10 cellular contexts compared by ENCODE assay signal in the genomic region with DNA sequence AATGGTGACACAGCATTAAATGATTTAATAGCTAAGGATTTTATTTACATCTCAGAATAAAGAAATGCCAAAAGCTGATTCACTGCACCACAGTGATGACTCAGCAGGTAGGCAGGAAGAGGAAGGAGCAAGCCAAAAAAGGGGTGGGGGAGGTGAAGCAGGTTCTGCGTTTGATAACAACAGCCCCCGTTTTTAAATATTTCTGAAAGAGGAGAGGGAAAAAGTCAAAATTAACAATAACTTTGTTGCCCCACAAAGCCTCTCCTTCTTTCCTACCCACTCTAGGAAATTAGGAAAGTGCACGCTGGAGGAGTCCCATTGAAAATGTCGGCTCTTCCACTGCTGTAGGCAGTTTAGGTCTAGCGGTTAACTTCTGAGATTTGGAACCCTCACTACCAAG. TPM values are rescaled to one million over a fixed set of nuclear protein-coding genes. Genes with fewer than 3 reads are reported as not detected.
DNase-seq lines count a peak whose midpoint lies in the region; ATAC-seq and TF ChIP-seq lines count a peak whose summit lies in the region.
"Had no signal": no experiment of that assay in that cellular context is flagged by ENCODE, and none has a peak within 500 bp of the region (broad histone marks: within the 10 kb centered on the region; RNA-seq: fewer than 3 reads in every experiment).

No MANE protein-coding gene starts in this region.

- POLR2A ChIA-PET in AG04449 (lab: Yijun Ruan, JAX), result no interaction called here

- H3K36me3 ChIP-seq in SK-N-MC (ENCODE audit: insufficient read depth, low read length), result no peaks in the 10 kb centered on the region

- CTCF ChIA-PET in AG04449 (lab: Yijun Ruan, JAX), result interaction anchor here (1.6 kb wide), 1 partner anchor 54 kb away, joined by 6 read pairs; no protein-coding TSS in a partner anchor

- DNase-seq in AG04449 (ENCODE audit: low read depth, low spot score) (peak; percentile 24), HCEC 1CT (peak; percentile 89), SK-N-MC (ENCODE audit: low read depth, low spot score) (peak; percentile 67), fibroblast of pulmonary artery (ENCODE audit: low read depth) (peak; percentile 78), NCI-H2196 (lab: John Stamatoyannopoulos, UW; ENCODE audit: unreplicated experiment) (no peak), SHP77 (lab: John Stamatoyannopoulos, UW) (no peak), posterior vena cava (ENCODE audit: low spot score) (no peak)
- DNase-seq: NCI-H1092 treated with DMSO at 0.1 percent for 48 hours had no signal

- intact Hi-C loops in posterior vena cava (cut with DNase I), result no loop called here

- no peak for TF ChIP-seq CTCF in AG04449 (IDR thresholded peaks at IDR 0.05; ENCODE audit: insufficient read depth, low read length, missing control alignments)
- no peak for TF ChIP-seq CTCF in fibroblast of pulmonary artery (IDR thresholded peaks at IDR 0.05; ENCODE audit: low read length, missing control alignments)

- ATAC-seq in HG03159 (IDR thresholded peaks at IDR 0.05; ENCODE audit: unreplicated experiment), result no peak

- no peaks in the 10 kb centered on the region for H3K9me3 ChIP-seq in SK-N-MC (ENCODE audit: low read depth, low read length)

- H3K9ac ChIP-seq in SK-N-MC (ENCODE audit: insufficient read length), result peak overlapping the region; percentile 46

- no peak overlapping the region for H3K4me3 ChIP-seq in AG04449 (ENCODE audit: low read depth, low read length)
- H3K4me3 ChIP-seq in SK-N-MC, result 0 out of 2 replicates have a peak overlapping the region, but pooled peaks have one; percentile 38
- no peak overlapping the region for H3K4me3 ChIP-seq in fibroblast of pulmonary artery (replicated peaks; ENCODE audit: low read depth, low read length)

- H3K27ac ChIP-seq in SK-N-MC, result peak overlapping the region; percentile 81

RNA-seq across cellular contexts. Expression of gene CCDC54, which starts 9.9 kb away (rescaled TPM):
- total RNA-seq in posterior vena cava, result not detected
- total RNA-seq: mesothelial cell of epicardium had no signal

Comparison
In these comparisons a context has a peak if more than half of its experiments do, and no peak if none do; other contexts are left out.
1. DNase-seq: peak in AG04449 (single experiment), HCEC 1CT (single experiment), SK-N-MC (single experiment) and fibroblast of pulmonary artery (single experiment); none in NCI-H2196 (single experiment), SHP77 (0 of 2) and posterior vena cava (single experiment).